ENCODE assay signal across 23 cellular contexts in the genomic region with DNA sequence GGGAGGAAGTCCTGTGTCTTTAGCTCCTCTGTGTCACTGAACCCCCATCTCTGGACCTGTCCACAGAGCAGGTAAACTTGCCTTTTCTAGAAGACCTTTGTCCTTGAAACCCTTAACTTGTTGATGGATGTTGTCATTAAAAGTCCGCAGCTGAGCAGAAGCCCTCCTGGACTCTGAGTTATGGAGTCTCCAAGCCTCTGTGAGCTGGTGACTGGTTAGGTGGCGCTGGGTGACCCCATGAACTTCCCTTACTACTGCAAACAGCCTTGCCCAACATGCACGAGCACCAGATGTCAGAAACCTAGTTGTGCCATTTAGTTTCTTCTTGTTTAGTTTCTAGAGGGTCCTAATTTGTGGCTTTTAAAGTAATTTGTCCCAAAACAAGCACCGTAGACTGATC.
"Had no signal": no experiment of that assay in that cellular context is flagged by ENCODE, and none has a peak within 500 bp of the region (broad histone marks: within the 10 kb centered on the region; RNA-seq: fewer than 3 reads in every experiment).

No MANE protein-coding gene starts in this region.

- H3K27me3 ChIP-seq: ovary, right atrium auricular region, stomach, testis, thyroid gland, transverse colon, upper lobe of left lung, vagina had no signal

- H3K36me3 ChIP-seq: left ventricle myocardium inferior, ovary, right atrium auricular region, stomach, thyroid gland, transverse colon, upper lobe of left lung, vagina had no signal

- H3K4me1 Mint-ChIP-seq: memory B cell; naive thymus-derived CD8-positive, alpha-beta T cell had no signal

- H3K27ac ChIP-seq: left ventricle myocardium inferior, ovary, right atrium auricular region, skin epidermis, stomach, testis, thyroid gland, upper lobe of left lung, vagina had no signal

- H3K36me3 Mint-ChIP-seq: naive thymus-derived CD8-positive, alpha-beta T cell; stimulated activated naive B cell treated with anti-CD40 and anti-IgM and Interleukin-4, amounts not matched to agents 10 μg/mL and 1 μg/mL and 100 μg/mL, for 72 hours had no signal

- H3K9me3 ChIP-seq: left ventricle myocardium inferior, ovary, right atrium auricular region, stomach, testis, thyroid gland, transverse colon, upper lobe of left lung, vagina had no signal

- H3K4me1 ChIP-seq: stomach, testis, thyroid gland, upper lobe of left lung, vagina had no signal

- DNase-seq: hippocampal formation; kidney glomerular epithelial cell; left colon; left ventricle myocardium inferior; naive thymus-derived CD8-positive, alpha-beta T cell; ovary; stimulated activated CD4-positive, alpha-beta T cell treated with anti-CD3 and anti-CD28 coated beads, Interleukin-12 subunit alpha, Interleukin-12 subunit beta, amount 100 ng/mL, for 4 hours; stimulated activated CD4-positive, alpha-beta T cell treated with anti-CD3 and anti-CD28 coated beads, Interleukin-15, amount 100 ng/mL, for 24 hours; stimulated activated CD4-positive, alpha-beta T cell treated with anti-CD3 and anti-CD28 coated beads, Interleukin-2, amount 100 ng/mL, for 24 hours; stimulated activated CD4-positive, alpha-beta T cell treated with anti-CD3 and anti-CD28 coated beads, Interleukin-4, amount 100 ng/mL, for 1 hour; stimulated activated naive B cell treated with anti-CD40 and anti-IgM and Interleukin-4, amounts not matched to agents 10 μg/mL and 1 μg/mL and 100 μg/mL, for 72 hours; stimulated activated naive CD8-positive, alpha-beta T cell treated with anti-CD3 and anti-CD28 coated beads, Interleukin-15, Interleukin-2, amounts not matched to agents 100 U/mL and 50 U/mL, for 24 hours; stomach; testis; thyroid gland; transverse colon; upper lobe of left lung had no signal

- H3K4me3 ChIP-seq: left ventricle myocardium inferior, lung, ovary, right atrium auricular region, skin epidermis, stomach, testis, thyroid gland, transverse colon, upper lobe of left lung, vagina had no signal

- H3K4me3 Mint-ChIP-seq: memory B cell; naive thymus-derived CD8-positive, alpha-beta T cell; stimulated activated naive B cell treated with anti-CD40 and anti-IgM and Interleukin-4, amounts not matched to agents 10 μg/mL and 1 μg/mL and 100 μg/mL, for 72 hours had no signal

- H3K27ac Mint-ChIP-seq: memory B cell; naive thymus-derived CD8-positive, alpha-beta T cell; progenitor cell of endocrine pancreas; stimulated activated naive B cell treated with anti-CD40 and anti-IgM and Interleukin-4, amounts not matched to agents 10 μg/mL and 1 μg/mL and 100 μg/mL, for 72 hours had no signal

- ATAC-seq: naive thymus-derived CD8-positive, alpha-beta T cell; stimulated activated naive B cell treated with anti-CD40 and anti-IgM and Interleukin-4, amounts not matched to agents 10 μg/mL and 1 μg/mL and 100 μg/mL, for 72 hours; stimulated activated naive CD8-positive, alpha-beta T cell treated with anti-CD3 and anti-CD28 coated beads, Interleukin-15, Interleukin-2, amounts not matched to agents 100 U/mL and 50 U/mL, for 24 hours had no signal
